ENCODE assay signal across 8 cellular contexts in genomic region chr3:196631655-196632032, GRCh38. TPM values are rescaled to one million over a fixed set of nuclear protein-coding genes. Genes with fewer than 3 reads are reported as not detected.
A peak's percentile ranks its signal among the peaks of the same experiment; 100 is the strongest.
DNase-seq lines count a peak whose midpoint lies in the region; ATAC-seq and TF ChIP-seq lines count a peak whose summit lies in the region.

No MANE protein-coding gene starts in this region.

- DNase-seq in SIG-M5 treated with dmso at 0.1 percent for 504 hours (lab: John Stamatoyannopoulos, UW; ENCODE audit: unreplicated experiment), result peak; percentile 85
- DNase-seq in SIG-M5 (lab: John Stamatoyannopoulos, UW), result no peak
- DNase-seq in Peyer's patch, result no peak
- no peak for DNase-seq in epithelial cell of esophagus (ENCODE audit: low read depth)
- DNase-seq in progenitor cell of endocrine pancreas (ENCODE audit: low spot score, unreplicated experiment), result no peak
- no peak for DNase-seq in lower leg skin (ENCODE audit: low spot score in 2 of 2)
- DNase-seq in NAMALWA (ENCODE audit: low spot score), result no peak

- peaks cover 0 to 17% (median 2%) of the 10 kb centered on the region in 4 donors for H3K4me1 ChIP-seq in Peyer's patch

- peak overlapping the region; percentile 80 for H3K4me3 Mint-ChIP-seq in progenitor cell of endocrine pancreas (ENCODE audit: low read depth)

- no peaks in the 10 kb centered on the region for H3K36me3 ChIP-seq in Peyer's patch

- TF ChIP-seq CTCF in Peyer's patch (IDR thresholded peaks at IDR 0.05) (no peak), epithelial cell of esophagus (IDR thresholded peaks at IDR 0.05; ENCODE audit: insufficient read depth, low read depth, low read length, missing control alignments) (no peak), progenitor cell of endocrine pancreas (IDR thresholded peaks at IDR 0.05; ENCODE audit: unreplicated experiment) (no peak), lower leg skin (IDR thresholded peaks at IDR 0.05) (no peak)

- peak overlapping the region; percentile 99 for H3K27ac Mint-ChIP-seq in progenitor cell of endocrine pancreas

- H3K27ac ChIP-seq in Peyer's patch, result peak overlapping the region; percentile 84 to 93 (median 92)

- WGBS in lower leg skin, 2 donors, result 14 to 15% methylated on average over 5 of the region's 5 CpGs

- H3K27me3 Mint-ChIP-seq in progenitor cell of endocrine pancreas, result peaks cover 2% of the 10 kb centered on the region

- H3K4me3 ChIP-seq in Peyer's patch (peak overlapping the region; percentile 52 to 91 (median 72)), epithelial cell of esophagus (ENCODE audit: low read length) (peak overlapping the region; percentile 66), lower leg skin (ENCODE audit: low read depth, poor library complexity, severe bottlenecking) (no peak overlapping the region)

- intact Hi-C loops in lower leg skin (cut with DNase I; ENCODE audit: low total_unique reads), result no loop called here

- H3K9me3 Mint-ChIP-seq in progenitor cell of endocrine pancreas (ENCODE audit: low read depth), result no peaks in the 10 kb centered on the region

- ATAC-seq in GM19455 (IDR thresholded peaks at IDR 0.05; ENCODE audit: unreplicated experiment), result no peak

- H3K36me3 Mint-ChIP-seq in progenitor cell of endocrine pancreas (ENCODE audit: insufficient read depth), result no peaks in the 10 kb centered on the region

- no peaks in the 10 kb centered on the region for H3K27me3 ChIP-seq in Peyer's patch

- H3K4me1 Mint-ChIP-seq in progenitor cell of endocrine pancreas (ENCODE audit: low read depth), result peaks cover 9% of the 10 kb centered on the region

- no peaks in the 10 kb centered on the region for H3K9me3 ChIP-seq in Peyer's patch

- no peak for TF ChIP-seq POLR2A in Peyer's patch (IDR thresholded peaks at IDR 0.05)
- no peak for TF ChIP-seq POLR2A in lower leg skin (IDR thresholded peaks at IDR 0.05)

RNA-seq across cellular contexts. Expression of gene NRROS, which starts 7.8 kb away (rescaled TPM):
- total RNA-seq in Peyer's patch (10 to 100 TPM in 1 of 4 donors, 1 to 10 TPM in 2, under 1 TPM in 1; 0.70 to 10.7 (median 2.8) TPM), progenitor cell of endocrine pancreas (1.4 and 2.0 TPM in 2 replicates), lower leg skin (1 to 10 TPM; 1.8 to 3.1 (median 2.4) TPM)
